27 cellular contexts compared by ENCODE assay signal in genomic region chr5:128516978-128517377, GRCh38.
"Had no signal": no experiment of that assay in that cellular context is flagged by ENCODE, and none has a peak within 500 bp of the region (broad histone marks: within the 10 kb centered on the region; RNA-seq: fewer than 3 reads in every experiment).

No MANE protein-coding gene starts in this region.

- H3K4me3 ChIP-seq: stomach, suprapubic skin, testis, thoracic aorta, thyroid gland, tibial artery, tibial nerve, transverse colon, upper lobe of left lung, upper lobe of right lung, uterus, vagina had no signal

- H3K4me1 ChIP-seq: stomach, suprapubic skin, testis, thyroid gland, tibial artery, tibial nerve, transverse colon, upper lobe of left lung, upper lobe of right lung, uterus, vagina had no signal

- ATAC-seq: stimulated activated effector memory CD8-positive, alpha-beta T cell treated with anti-CD3 and anti-CD28 coated beads, Interleukin-12 subunit alpha, Interleukin-12 subunit beta, amount 100 ng/mL, for 72 hours; stimulated activated memory B cell treated with anti-CD40 and anti-IgM and Interleukin-4, amounts not matched to agents 10 μg/mL and 1 μg/mL and 100 μg/mL, for 72 hours; stimulated activated naive B cell treated with anti-CD40 and anti-IgM and Interleukin-4, amounts not matched to agents 10 μg/mL and 1 μg/mL and 100 μg/mL, for 72 hours; stimulated activated naive CD8-positive, alpha-beta T cell treated with anti-CD3 and anti-CD28 coated beads, Interleukin-15, amount 100 ng/mL, for 72 hours; stimulated activated naive CD8-positive, alpha-beta T cell treated with anti-CD3 and anti-CD28 coated beads, Interleukin-15, Interleukin-2, amounts not matched to agents 100 U/mL and 50 U/mL, for 24 hours; upper lobe of right lung had no signal

- DNase-seq: stimulated activated CD4-positive, alpha-beta T cell treated with anti-CD3 and anti-CD28 coated beads, Interleukin-2, amount 100 ng/mL, for 48 hours; stimulated activated CD4-positive, alpha-beta T cell treated with anti-CD3 and anti-CD28 coated beads, Interleukin-4, amount 100 ng/mL, for 1 hour; stimulated activated CD4-positive, alpha-beta T cell treated with anti-CD3 and anti-CD28 coated beads, Interleukin-4, amount 100 ng/mL, for 24 hours; stimulated activated CD4-positive, alpha-beta T cell treated with anti-CD3 and anti-CD28 coated beads, Interleukin-4, amount 100 ng/mL, for 4 hours; stimulated activated CD8-positive, alpha-beta memory T cell treated with anti-CD3 and anti-CD28 coated beads, Interleukin-4, amount 100 ng/mL, for 48 hours; stimulated activated naive B cell treated with anti-CD40 and anti-IgM and Interleukin-4, amounts not matched to agents 10 μg/mL and 1 μg/mL and 100 μg/mL, for 72 hours; stimulated activated naive CD4-positive, alpha-beta T cell; stimulated activated naive CD4-positive, alpha-beta T cell treated with Interleukin-2 at 50 U/mL for 16 hours; stimulated activated naive CD8-positive, alpha-beta T cell treated with anti-CD3 and anti-CD28 coated beads, Interleukin-15, amount 100 ng/mL, for 72 hours; stimulated activated naive CD8-positive, alpha-beta T cell treated with anti-CD3 and anti-CD28 coated beads, Interleukin-15, Interleukin-2, amounts not matched to agents 100 U/mL and 50 U/mL, for 24 hours; stomach; substantia nigra; testis; thyroid gland; tibial artery; transverse colon; trophoblast cell; upper lobe of left lung; upper lobe of right lung; uterus had no signal

- H3K36me3 ChIP-seq: stomach, suprapubic skin, thoracic aorta, thyroid gland, tibial artery, tibial nerve, transverse colon, upper lobe of left lung, upper lobe of right lung, uterus, vagina had no signal

- H3K27me3 ChIP-seq: stomach, suprapubic skin, testis, thyroid gland, tibial artery, tibial nerve, transverse colon, upper lobe of left lung, upper lobe of right lung, uterus, vagina had no signal

- FAIRE-seq: urothelium cell line had no signal

- H3K9me3 ChIP-seq: stomach, suprapubic skin, testis, thoracic aorta, thyroid gland, tibial artery, tibial nerve, transverse colon, upper lobe of left lung, upper lobe of right lung, uterus, vagina had no signal

- H3K27ac ChIP-seq: stomach, suprapubic skin, testis, thoracic aorta, thyroid gland, tibial artery, tibial nerve, transverse colon, upper lobe of left lung, upper lobe of right lung, uterus, vagina had no signal
